8 cellular contexts compared by ENCODE assay signal in genomic region chr4:13627185-13627605, GRCh38. TPM values are rescaled to one million over a fixed set of nuclear protein-coding genes. Genes with fewer than 3 reads are reported as not detected.
A peak's percentile ranks its signal among the peaks of the same experiment; 100 is the strongest.
DNase-seq lines count a peak whose midpoint lies in the region; ATAC-seq lines count a peak whose summit lies in the region.

No MANE protein-coding gene starts in this region.

- H3K4me3 Mint-ChIP-seq in activated naive CD4-positive, alpha-beta T cell treated with anti-CD3 and anti-CD28 coated beads, Interleukin-2, amount 10 ng/mL, durations not matched to agents 7 days and 5 days, result peak overlapping the region; percentile 91
- H3K4me3 Mint-ChIP-seq in effector memory CD8-positive, alpha-beta T cell, result peak overlapping the region; percentile 84 to 90
- peak overlapping the region; percentile 83 to 99 (median 98) for H3K4me3 Mint-ChIP-seq in naive B cell

- peak overlapping the region; percentile 82 for H3K4me3 ChIP-seq in SK-N-MC

- no peaks in the 10 kb centered on the region for H3K9me3 ChIP-seq in SK-N-MC (ENCODE audit: low read depth, low read length)

- peak; percentile 56 for DNase-seq in activated naive CD4-positive, alpha-beta T cell treated with anti-CD3 and anti-CD28 coated beads, Interleukin-2, amount 10 ng/mL, durations not matched to agents 7 days and 5 days
- DNase-seq in activated naive CD4-positive, alpha-beta T cell treated with anti-CD3 and anti-CD28 coated beads, Interleukin-2, amount 50 U/mL, for 16 hours, result no peak
- no peak for DNase-seq in SK-N-MC (ENCODE audit: low read depth, low spot score)
- peak in 1 of 3 experiments; percentile 22 for DNase-seq in effector memory CD8-positive, alpha-beta T cell
- no peak for DNase-seq in naive B cell
- no peak for DNase-seq in NCI-H1092 (lab: John Stamatoyannopoulos, UW)

- CTCF ChIA-PET in activated naive CD4-positive, alpha-beta T cell treated with anti-CD3 and anti-CD28 coated beads, Interleukin-2, amount 10 ng/mL, durations not matched to agents 7 days and 5 days (lab: Charles Lee), result interaction anchor here (2.4 kb wide), 1 partner anchor 27 kb away, joined by 16 read pairs; no protein-coding TSS in a partner anchor

- peak; percentile 31 for ATAC-seq in HG03039 (IDR thresholded peaks at IDR 0.05; ENCODE audit: unreplicated experiment)
- ATAC-seq in effector memory CD8-positive, alpha-beta T cell (replicated peaks), result peak; percentile 68
- ATAC-seq in naive B cell (ENCODE audit: low read depth in 2 of 2), result peak; percentile 62 to 71
- no peak for ATAC-seq in HG03097 (IDR thresholded peaks at IDR 0.05; ENCODE audit: low FRiP score, unreplicated experiment)

- H3K27ac ChIP-seq in SK-N-MC, result no peak overlapping the region

- peaks cover 8% of the 10 kb centered on the region for H3K27me3 Mint-ChIP-seq in activated naive CD4-positive, alpha-beta T cell treated with anti-CD3 and anti-CD28 coated beads, Interleukin-2, amount 10 ng/mL, durations not matched to agents 7 days and 5 days
- H3K27me3 Mint-ChIP-seq in effector memory CD8-positive, alpha-beta T cell, result no peaks in the 10 kb centered on the region
- no peaks in the 10 kb centered on the region for H3K27me3 Mint-ChIP-seq in naive B cell

- H3K9ac ChIP-seq in SK-N-MC (ENCODE audit: insufficient read length), result peak overlapping the region; percentile 89

- no peaks in the 10 kb centered on the region for H3K9me3 Mint-ChIP-seq in activated naive CD4-positive, alpha-beta T cell treated with anti-CD3 and anti-CD28 coated beads, Interleukin-2, amount 10 ng/mL, durations not matched to agents 7 days and 5 days
- H3K9me3 Mint-ChIP-seq in effector memory CD8-positive, alpha-beta T cell, result no peaks in the 10 kb centered on the region
- no peaks in the 10 kb centered on the region for H3K9me3 Mint-ChIP-seq in naive B cell

- H3K36me3 ChIP-seq in SK-N-MC (ENCODE audit: insufficient read depth, low read length), result no peaks in the 10 kb centered on the region

- peaks cover 7% of the 10 kb centered on the region for H3K36me3 Mint-ChIP-seq in activated naive CD4-positive, alpha-beta T cell treated with anti-CD3 and anti-CD28 coated beads, Interleukin-2, amount 10 ng/mL, durations not matched to agents 7 days and 5 days
- peaks cover 17% of the 10 kb centered on the region for H3K36me3 Mint-ChIP-seq in effector memory CD8-positive, alpha-beta T cell (ENCODE audit: insufficient read depth)
- H3K36me3 Mint-ChIP-seq in naive B cell, result peaks cover 0 to 8% of the 10 kb centered on the region in 2 donors

- peaks cover 36% of the 10 kb centered on the region for H3K4me1 Mint-ChIP-seq in activated naive CD4-positive, alpha-beta T cell treated with anti-CD3 and anti-CD28 coated beads, Interleukin-2, amount 10 ng/mL, durations not matched to agents 7 days and 5 days
- peaks cover 23 to 50% of the 10 kb centered on the region in 2 donors for H3K4me1 Mint-ChIP-seq in effector memory CD8-positive, alpha-beta T cell (ENCODE audit: low read depth in 2 of 2)
- H3K4me1 Mint-ChIP-seq in naive B cell, result peaks cover 30 to 58% (median 51%) of the 10 kb centered on the region in 3 donors

- H3K27ac Mint-ChIP-seq in activated naive CD4-positive, alpha-beta T cell treated with anti-CD3 and anti-CD28 coated beads, Interleukin-2, amount 10 ng/mL, durations not matched to agents 7 days and 5 days, result peak overlapping the region; percentile 88
- peak overlapping the region; percentile 96 to 97 for H3K27ac Mint-ChIP-seq in effector memory CD8-positive, alpha-beta T cell
- H3K27ac Mint-ChIP-seq in naive B cell, result peak overlapping the region; percentile 98 to 100 (median 99)

RNA-seq across cellular contexts. Expression of gene BOD1L1, which starts 0.3 kb away (rescaled TPM):
- polyA plus RNA-seq in naive B cell (ENCODE audit: low read depth in 6 of 6), result 10 to 100 TPM in 1 of 6 donors, 1 to 10 TPM in 5; 2.5 to 10.2 (median 3.9) TPM
